ENCODE assay signal across 1 cellular context in genomic region chr12:96106137-96106536, GRCh38.
TF ChIP-seq lines count a peak whose summit lies in the region.

No MANE protein-coding gene starts in this region.

TF ChIP-seq in GM12878, 131 proteins besides CTCF, POLR2A, EP300 and RAD21:
- TF ChIP-seq IRF4 (IDR thresholded peaks at IDR 0.05; ENCODE audit: low read depth, low read length) = no peak
- no peak for TF ChIP-seq MEF2B (IDR thresholded peaks at IDR 0.05; ENCODE audit: partially characterized antibody, poor library complexity, severe bottlenecking)
- TF ChIP-seq SMAD1 (IDR thresholded peaks at IDR 0.05; ENCODE audit: low read depth, partially characterized antibody) = no peak
- TF ChIP-seq HDAC6 (IDR thresholded peaks at IDR 0.05; ENCODE audit: unreplicated experiment) = no peak
- no peak for TF ChIP-seq IKZF1 (conservative IDR thresholded peaks at IDR 0.05)
- TF ChIP-seq CREB1 (IDR thresholded peaks at IDR 0.05; ENCODE audit: low read depth) = no peak
